8 cellular contexts compared by ENCODE assay signal in genomic region chr4:36255575-36255974, GRCh38.
DNase-seq lines count a peak whose midpoint lies in the region; ATAC-seq and TF ChIP-seq lines count a peak whose summit lies in the region.

No MANE protein-coding gene starts in this region.

- H3K27ac ChIP-seq in coronary artery, result peak overlapping the region in 1 of 2 donors; percentile 16

- no peak for TF ChIP-seq CTCF in coronary artery (IDR thresholded peaks at IDR 0.05)

- DNase-seq in SIG-M5 (lab: John Stamatoyannopoulos, UW) (peak; percentile 43), coronary artery (ENCODE audit: low spot score) (no peak), NCI-H2227 treated with DMSO at 0.1 percent for 48 hours (lab: John Stamatoyannopoulos, UW) (no peak), HuH-7.5 (ENCODE audit: low spot score) (no peak)
- peak; percentile 88 for DNase-seq in central memory CD4-positive, alpha-beta T cell
- DNase-seq in stimulated activated naive CD4-positive, alpha-beta T cell (lab: John Stamatoyannopoulos, UW), result peak; percentile 16 to 87 (median 66)

- peak; percentile 88 for ATAC-seq in GM18907 (IDR thresholded peaks at IDR 0.05; ENCODE audit: unreplicated experiment)
- peak; percentile 61 for ATAC-seq in HG02884 (IDR thresholded peaks at IDR 0.05; ENCODE audit: unreplicated experiment)

- H3K4me3 ChIP-seq in coronary artery, result no peak overlapping the region

Comparison
In these comparisons a context has a peak if more than half of its experiments do, and no peak if none do; other contexts are left out.
1. DNase-seq: peak in SIG-M5 (single experiment), central memory CD4-positive, alpha-beta T cell (single experiment) and stimulated activated naive CD4-positive, alpha-beta T cell (6 of 6); none in coronary artery (single experiment), NCI-H2227 treated with DMSO at 0.1 percent for 48 hours (single experiment) and HuH-7.5 (single experiment).